In genomic region chr2:10781746-10782145, GRCh38 we compare ENCODE assay signal across 26 cellular contexts.
"Had no signal": no experiment of that assay in that cellular context is flagged by ENCODE, and none has a peak within 500 bp of the region (broad histone marks: within the 10 kb centered on the region; RNA-seq: fewer than 3 reads in every experiment).

No MANE protein-coding gene starts in this region.

- H3K4me1 Mint-ChIP-seq: mesothelial cell of epicardium, nephron progenitor cell, neural progenitor cell had no signal

- DNase-seq: hippocampal formation; left colon; lower lobe of right lung; mammary epithelial cell; mesenchymal stem cell; naive B cell; natural killer cell; nephron progenitor cell; occipital lobe; right lobe of liver; stimulated activated CD4-positive, alpha-beta T cell treated with anti-CD3 and anti-CD28 coated beads, Interleukin-1b, Interleukin-23, amount 100 ng/mL, for 48 hours; stimulated activated CD4-positive, alpha-beta T cell treated with anti-CD3 and anti-CD28 coated beads, Interleukin-2, amount 100 ng/mL, for 48 hours; stimulated activated naive CD4-positive, alpha-beta T cell had no signal

- H3K27me3 ChIP-seq: left lung, neural progenitor cell, neutrophil, right atrium auricular region, right lobe of liver, suprapubic skin, tibial nerve, upper lobe of left lung, vagina had no signal

- H3K9me3 Mint-ChIP-seq: mesothelial cell of epicardium; naive B cell; natural killer cell; nephron progenitor cell; neural progenitor cell; stimulated activated naive CD8-positive, alpha-beta T cell treated with anti-CD3 and anti-CD28 coated beads, Interleukin-15, Interleukin-2, amounts not matched to agents 100 ng/mL and 50 ng/mL, for 24 hours had no signal

- ATAC-seq: left colon, left lung, lower lobe of right lung, natural killer cell, right lobe of liver had no signal

- H3K4me3 Mint-ChIP-seq: mesothelial cell of epicardium; naive B cell; natural killer cell; nephron progenitor cell; neural progenitor cell; stimulated activated naive CD8-positive, alpha-beta T cell treated with anti-CD3 and anti-CD28 coated beads, Interleukin-15, Interleukin-2, amounts not matched to agents 100 ng/mL and 50 ng/mL, for 24 hours had no signal

- H3K27ac Mint-ChIP-seq: mesothelial cell of epicardium; natural killer cell; nephron progenitor cell; neural progenitor cell; progenitor cell of endocrine pancreas; stimulated activated naive CD8-positive, alpha-beta T cell treated with anti-CD3 and anti-CD28 coated beads, Interleukin-15, Interleukin-2, amounts not matched to agents 100 ng/mL and 50 ng/mL, for 24 hours had no signal

- H3K27ac ChIP-seq: left lung, lower lobe of right lung, neural progenitor cell, neutrophil, parathyroid adenoma, right atrium auricular region, right lobe of liver, suprapubic skin, tibial nerve, upper lobe of left lung, vagina had no signal

- H3K9me3 ChIP-seq: left lung, lower lobe of right lung, neutrophil, right atrium auricular region, right lobe of liver, suprapubic skin, tibial nerve, upper lobe of left lung, vagina had no signal

- H3K4me3 ChIP-seq: left lung, lower lobe of right lung, neural progenitor cell, right atrium auricular region, right lobe of liver, smooth muscle cell, suprapubic skin, tibial nerve, upper lobe of left lung, vagina had no signal

- H3K4me1 ChIP-seq: left lung, lower lobe of right lung, neural progenitor cell, right atrium auricular region, right lobe of liver, suprapubic skin, tibial nerve, vagina had no signal

- H3K9ac ChIP-seq: neural progenitor cell, parathyroid adenoma had no signal
